ENCODE assay signal across 9 cellular contexts in genomic region chr3:37996785-37997301, GRCh38. TPM values are rescaled to one million over a fixed set of nuclear protein-coding genes. Genes with fewer than 3 reads are reported as not detected.
DNase-seq lines count a peak whose midpoint lies in the region; ATAC-seq and FAIRE-seq lines count a peak whose summit lies in the region.
"Had no signal": no experiment of that assay in that cellular context is flagged by ENCODE, and none has a peak within 500 bp of the region (broad histone marks: within the 10 kb centered on the region; RNA-seq: fewer than 3 reads in every experiment).

No MANE protein-coding gene starts in this region.

- no peak overlapping the region for H3K4me3 ChIP-seq in effector memory CD4-positive, alpha-beta T cell (ENCODE audit: insufficient read depth, low read depth, low read length, poor library complexity, severe bottlenecking)
- no peak overlapping the region for H3K4me3 ChIP-seq in muscle layer of duodenum (ENCODE audit: low read depth in 1 of 2, low read length in 2 of 2)

- peaks cover 66% of the 10 kb centered on the region for H3K4me1 Mint-ChIP-seq in activated CD4-positive, alpha-beta memory T cell treated with anti-CD3 and anti-CD28 coated beads, Interleukin-2, amount 10 ng/mL, durations not matched to agents 7 days and 5 days

- peaks cover 56% of the 10 kb centered on the region for H3K4me1 ChIP-seq in effector memory CD4-positive, alpha-beta T cell (ENCODE audit: control insufficient read depth, insufficient read depth, low read length, poor library complexity, severe bottlenecking)
- H3K4me1 ChIP-seq in muscle layer of duodenum (ENCODE audit: control insufficient read depth in 1 of 2, insufficient read depth in 2 of 2, low read length in 2 of 2): peaks cover 13 to 14% of the 10 kb centered on the region in 2 donors

- FAIRE-seq in GM19239 (lab: Jason Lieb, UNC): peak; percentile 96
- FAIRE-seq: TTC549 had no signal

- H3K9me3 Mint-ChIP-seq in activated CD4-positive, alpha-beta memory T cell treated with anti-CD3 and anti-CD28 coated beads, Interleukin-2, amount 10 ng/mL, durations not matched to agents 7 days and 5 days: no peaks in the 10 kb centered on the region

- CTCF ChIA-PET in activated CD4-positive, alpha-beta memory T cell treated with anti-CD3 and anti-CD28 coated beads, Interleukin-2, amount 10 ng/mL, durations not matched to agents 7 days and 5 days (lab: Charles Lee): interaction anchor here (0.6 to 2.4 kb wide), 29 partner anchors 8 to 500 kb away, joined by 3 to 13 read pairs (median 4); partner anchors contain the start of genes ACAA1, EXOG, OXSR1 and XYLB

- H3K4me3 Mint-ChIP-seq in activated CD4-positive, alpha-beta memory T cell treated with anti-CD3 and anti-CD28 coated beads, Interleukin-2, amount 10 ng/mL, durations not matched to agents 7 days and 5 days: no peak overlapping the region

- H3K36me3 Mint-ChIP-seq in activated CD4-positive, alpha-beta memory T cell treated with anti-CD3 and anti-CD28 coated beads, Interleukin-2, amount 10 ng/mL, durations not matched to agents 7 days and 5 days (ENCODE audit: low read depth): peaks cover 31% of the 10 kb centered on the region

- peaks cover 16% of the 10 kb centered on the region for H3K36me3 ChIP-seq in effector memory CD4-positive, alpha-beta T cell (ENCODE audit: control insufficient read depth, insufficient read depth, low read length)
- H3K36me3 ChIP-seq in muscle layer of duodenum (ENCODE audit: control insufficient read depth in 1 of 2, insufficient read depth in 2 of 2, low read length in 2 of 2): peaks cover 4 to 10% of the 10 kb centered on the region in 2 donors

- H3K27me3 Mint-ChIP-seq in activated CD4-positive, alpha-beta memory T cell treated with anti-CD3 and anti-CD28 coated beads, Interleukin-2, amount 10 ng/mL, durations not matched to agents 7 days and 5 days: no peaks in the 10 kb centered on the region

- H3K27me3 ChIP-seq in effector memory CD4-positive, alpha-beta T cell (replicated peaks; ENCODE audit: control insufficient read depth, insufficient read depth, low read length, poor library complexity, severe bottlenecking): no peaks in the 10 kb centered on the region
- H3K27me3 ChIP-seq in muscle layer of duodenum (ENCODE audit: low read depth, low read length): no peaks in the 10 kb centered on the region

- DNase-seq in CD1c-positive myeloid dendritic cell (ENCODE audit: extremely low spot score): peak; percentile 82
- DNase-seq in GM19239 (ENCODE audit: insufficient read length, low spot score): peak; percentile 67
- DNase-seq in NCI-H82 treated with DMSO at 0.1 percent for 48 hours (lab: John Stamatoyannopoulos, UW; ENCODE audit: unreplicated experiment): peak; percentile 46
- DNase-seq in activated CD4-positive, alpha-beta memory T cell treated with anti-CD3 and anti-CD28 coated beads, Interleukin-2, amount 10 ng/mL, durations not matched to agents 7 days and 5 days: peak; percentile 87
- peak; percentile 61 to 74 (median 65) for DNase-seq in effector memory CD4-positive, alpha-beta T cell
- DNase-seq in stimulated activated CD8-positive, alpha-beta memory T cell treated with anti-CD3 and anti-CD28 coated beads, Interleukin-7, amount 100 ng/mL, for 1 hour (ENCODE audit: low read depth in 2 of 2): peak; percentile 50 to 72

- H3K27ac ChIP-seq in effector memory CD4-positive, alpha-beta T cell (ENCODE audit: insufficient read depth, low read length, poor library complexity, severe bottlenecking): peak overlapping the region; percentile 24
- peak overlapping the region; percentile 3 for H3K27ac ChIP-seq in muscle layer of duodenum (ENCODE audit: low read length)

- H3K27ac Mint-ChIP-seq in activated CD4-positive, alpha-beta memory T cell treated with anti-CD3 and anti-CD28 coated beads, Interleukin-2, amount 10 ng/mL, durations not matched to agents 7 days and 5 days: peak overlapping the region; percentile 73

- POLR2A ChIA-PET in activated CD4-positive, alpha-beta memory T cell treated with anti-CD3 and anti-CD28 coated beads, Interleukin-2, amount 10 ng/mL, durations not matched to agents 7 days and 5 days (lab: Charles Lee): interaction anchor here (1.0 to 1.9 kb wide), 4 partner anchors 34 to 500 kb away, joined by 3 to 7 read pairs (median 6); partner anchors contain the start of genes ACAA1, DLEC1 and EXOG

- no peaks in the 10 kb centered on the region for H3K9me3 ChIP-seq in effector memory CD4-positive, alpha-beta T cell (ENCODE audit: control insufficient read depth, low read length)
- H3K9me3 ChIP-seq in muscle layer of duodenum (ENCODE audit: control insufficient read depth in 1 of 2, low read length in 2 of 2): no peaks in the 10 kb centered on the region

- ATAC-seq in HG03354 (IDR thresholded peaks at IDR 0.05; ENCODE audit: poor library complexity, severe bottlenecking, unreplicated experiment): peak; percentile 62

RNA-seq across cellular contexts. Expression of gene VILL, which starts 6.3 kb away (rescaled TPM):
- total RNA-seq in activated CD4-positive, alpha-beta memory T cell treated with anti-CD3 and anti-CD28 coated beads, Interleukin-2, amount 10 ng/mL, durations not matched to agents 7 days and 5 days: 10 to 100 TPM; 18.4 to 18.7 TPM

RNA-seq across cellular contexts. Expression of gene PLCD1, which starts 32.6 kb away (rescaled TPM):
- total RNA-seq in activated CD4-positive, alpha-beta memory T cell treated with anti-CD3 and anti-CD28 coated beads, Interleukin-2, amount 10 ng/mL, durations not matched to agents 7 days and 5 days: 10 to 100 TPM; 36.2 to 38.0 TPM

RNA-seq across cellular contexts. Expression of gene DLEC1, which starts 42.2 kb away (rescaled TPM):
- 1 to 10 TPM; 3.8 to 4.2 TPM for total RNA-seq in activated CD4-positive, alpha-beta memory T cell treated with anti-CD3 and anti-CD28 coated beads, Interleukin-2, amount 10 ng/mL, durations not matched to agents 7 days and 5 days
